Comparison of ENCODE assay signal across 1 cellular context in the genomic region with DNA sequence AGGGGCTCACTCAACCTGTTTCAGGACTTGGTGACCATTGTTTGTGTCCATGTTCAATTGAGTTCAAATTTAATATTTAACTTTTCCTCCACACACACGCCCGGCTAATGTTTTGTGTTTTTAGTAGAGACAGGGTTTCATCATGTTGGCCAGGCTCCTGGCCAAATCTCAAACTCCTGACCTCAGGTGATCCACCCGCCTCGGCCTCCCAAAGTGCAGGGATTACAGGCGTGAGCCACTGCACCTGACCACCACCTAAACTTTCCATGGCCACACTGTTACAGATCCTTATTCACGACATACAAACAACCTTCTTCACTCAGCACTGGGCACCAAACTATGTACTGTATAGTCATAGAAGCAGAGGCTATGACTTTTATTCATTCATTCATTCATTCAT. TPM values are rescaled to one million over a fixed set of nuclear protein-coding genes. Genes with fewer than 3 reads are reported as not detected.
"Had no signal": no experiment of that assay in that cellular context is flagged by ENCODE, and none has a peak within 500 bp of the region (broad histone marks: within the 10 kb centered on the region; RNA-seq: fewer than 3 reads in every experiment).

No MANE protein-coding gene starts in this region.

RNA-seq across cellular contexts. Expression of gene LIMS3, which starts 4.3 kb away (rescaled TPM):
- total RNA-seq: activated T-helper 2 cell treated with anti-CD3 and anti-CD28 coated beads, Interferon-gamma antibody, Interleukin-2, Interleukin-4, amounts not matched to agents 10 μg/mL and 5 μg/mL and 100 μg/mL, durations not matched to agents 14 hours and 24 hours and 36 hours had no signal
